ENCODE assay signal across 10 cellular contexts in genomic region chr12:101792046-101792931, GRCh38. TPM values are rescaled to one million over a fixed set of nuclear protein-coding genes. Genes with fewer than 3 reads are reported as not detected.
DNase-seq lines count a peak whose midpoint lies in the region; ATAC-seq and TF ChIP-seq lines count a peak whose summit lies in the region.
"Had no signal": no experiment of that assay in that cellular context is flagged by ENCODE, and none has a peak within 500 bp of the region (broad histone marks: within the 10 kb centered on the region; RNA-seq: fewer than 3 reads in every experiment).

No MANE protein-coding gene starts in this region.

- no peak for TF ChIP-seq EP300 in tibial nerve (IDR thresholded peaks at IDR 0.05)

- H3K9me3 ChIP-seq in breast epithelium (no peaks in the 10 kb centered on the region), left ventricle myocardium inferior (replicated peaks) (no peaks in the 10 kb centered on the region), tibial nerve (no peaks in the 10 kb centered on the region)
- H3K9me3 ChIP-seq: neutrophil had no signal

- H3K27me3 Mint-ChIP-seq in MCF 10A (ENCODE audit: insufficient read depth, unreplicated experiment) = no peaks in the 10 kb centered on the region
- no peaks in the 10 kb centered on the region for H3K27me3 Mint-ChIP-seq in activated T-helper 1 cell treated with anti-CD3 and anti-CD28 coated beads, Interleukin-12 subunit alpha, Interleukin-12 subunit beta, Interleukin-2, Interleukin-4 antibody, amounts not matched to agents 30 ng/mL and 10 ng/mL and 1 ng/mL, durations not matched to agents 14 hours and 24 hours and 36 hours (ENCODE audit: insufficient read depth)

- DNase-seq in MCF 10A (ENCODE audit: unreplicated experiment) = peak; percentile 4
- DNase-seq in breast epithelium (ENCODE audit: low spot score in 2 of 2) = no peak
- no peak for DNase-seq in activated T-helper 1 cell treated with anti-CD3 and anti-CD28 coated beads, Interleukin-12 subunit alpha, Interleukin-12 subunit beta, Interleukin-2, Interleukin-4 antibody, amounts not matched to agents 30 ng/mL and 10 ng/mL and 1 ng/mL, durations not matched to agents 14 hours and 24 hours and 36 hours (ENCODE audit: low spot score)
- DNase-seq in left ventricle myocardium inferior = no peak
- no peak for DNase-seq in tibial nerve (ENCODE audit: low spot score in 2 of 2)
- DNase-seq: amniotic stem cell had no signal

- POLR2A ChIA-PET in MCF 10A (lab: Yijun Ruan, JAX) = interaction anchor here (0.9 to 1.5 kb wide), 4 partner anchors 11 to 46 kb away, joined by 3 to 6 read pairs (median 4); partner anchors contain the start of gene GNPTAB

- H3K27me3 ChIP-seq in breast epithelium (no peaks in the 10 kb centered on the region), left ventricle myocardium inferior (ENCODE audit: low read depth) (no peaks in the 10 kb centered on the region), tibial nerve (no peaks in the 10 kb centered on the region)
- H3K27me3 ChIP-seq: neutrophil had no signal

- no peaks in the 10 kb centered on the region for H3K4me1 Mint-ChIP-seq in MCF 10A (ENCODE audit: insufficient read depth, unreplicated experiment)
- H3K4me1 Mint-ChIP-seq in activated T-helper 1 cell treated with anti-CD3 and anti-CD28 coated beads, Interleukin-12 subunit alpha, Interleukin-12 subunit beta, Interleukin-2, Interleukin-4 antibody, amounts not matched to agents 30 ng/mL and 10 ng/mL and 1 ng/mL, durations not matched to agents 14 hours and 24 hours and 36 hours (ENCODE audit: low read depth) = peaks cover 51% of the 10 kb centered on the region

- WGBS in tibial nerve, 2 donors = 78 to 87% methylated on average over 6 of the region's 6 CpGs

- no peak for TF ChIP-seq CTCF in MCF 10A (IDR thresholded peaks at IDR 0.05; ENCODE audit: unreplicated experiment)
- no peak for TF ChIP-seq CTCF in breast epithelium (IDR thresholded peaks at IDR 0.05)
- TF ChIP-seq CTCF in left ventricle myocardium inferior (IDR thresholded peaks at IDR 0.05; ENCODE audit: borderline replicate concordance) = peak; percentile 45
- TF ChIP-seq CTCF in tibial nerve (IDR thresholded peaks at IDR 0.05) = peak in 3 of 5 experiments; percentile 11 to 23 (median 12)

- H3K4me1 ChIP-seq in breast epithelium = no peaks in the 10 kb centered on the region
- H3K4me1 ChIP-seq in left ventricle myocardium inferior = peaks cover 19% of the 10 kb centered on the region
- H3K4me1 ChIP-seq in tibial nerve = no peaks in the 10 kb centered on the region

- H3K27ac ChIP-seq in breast epithelium = no peak overlapping the region
- no peak overlapping the region for H3K27ac ChIP-seq in left ventricle myocardium inferior (replicated peaks)
- no peak overlapping the region for H3K27ac ChIP-seq in tibial nerve
- H3K27ac ChIP-seq: neutrophil had no signal

- intact Hi-C loops in MCF 10A (cut with micrococcal nuclease) = loop anchor here (2.0 kb wide), 2 partner anchors 39 to 47 kb away; partner anchors contain the start of gene GNPTAB
- intact Hi-C loops in breast epithelium (cut with DNase I; ENCODE audit: low total_unique reads) = no loop called here
- intact Hi-C loops in activated T-helper 1 cell treated with anti-CD3 and anti-CD28 coated beads, Interleukin-12 subunit alpha, Interleukin-12 subunit beta, Interleukin-2, Interleukin-4 antibody, amounts not matched to agents 30 ng/mL and 10 ng/mL and 1 ng/mL, durations not matched to agents 14 hours and 24 hours and 36 hours (cut with micrococcal nuclease) = loop anchor here (5.0 kb wide), 2 partner anchors 85 to 690 kb away; partner anchors contain the start of genes DRAM1 and IGF1
- intact Hi-C loops in left ventricle myocardium inferior (cut with micrococcal nuclease) = no loop called here

- TF ChIP-seq POLR2A in breast epithelium (IDR thresholded peaks at IDR 0.05) (no peak), tibial nerve (IDR thresholded peaks at IDR 0.05) (no peak)

- CTCF ChIA-PET in MCF 10A (lab: Yijun Ruan, JAX) = interaction anchor here (0.7 to 7.0 kb wide), 21 partner anchors 9 to 136 kb away, joined by 3 to 61 read pairs (median 4); partner anchors contain the start of gene GNPTAB

- no peaks in the 10 kb centered on the region for H3K9me3 Mint-ChIP-seq in MCF 10A (ENCODE audit: unreplicated experiment)
- no peaks in the 10 kb centered on the region for H3K9me3 Mint-ChIP-seq in activated T-helper 1 cell treated with anti-CD3 and anti-CD28 coated beads, Interleukin-12 subunit alpha, Interleukin-12 subunit beta, Interleukin-2, Interleukin-4 antibody, amounts not matched to agents 30 ng/mL and 10 ng/mL and 1 ng/mL, durations not matched to agents 14 hours and 24 hours and 36 hours

- H3K36me3 ChIP-seq in breast epithelium (no peaks in the 10 kb centered on the region), left ventricle myocardium inferior (peaks cover 21% of the 10 kb centered on the region), tibial nerve (peaks cover 0 to 38% (median 0%) of the 10 kb centered on the region in 3 donors)

- peaks cover 11% of the 10 kb centered on the region for H3K36me3 Mint-ChIP-seq in MCF 10A (ENCODE audit: insufficient read depth, unreplicated experiment)
- H3K36me3 Mint-ChIP-seq in activated T-helper 1 cell treated with anti-CD3 and anti-CD28 coated beads, Interleukin-12 subunit alpha, Interleukin-12 subunit beta, Interleukin-2, Interleukin-4 antibody, amounts not matched to agents 30 ng/mL and 10 ng/mL and 1 ng/mL, durations not matched to agents 14 hours and 24 hours and 36 hours (ENCODE audit: low read depth) = peaks cover 35% of the 10 kb centered on the region

- H3K4me3 ChIP-seq in breast epithelium (no peak overlapping the region), left ventricle myocardium inferior (no peak overlapping the region), tibial nerve (no peak overlapping the region)

- BruUV-seq in MCF 10A (replicated peaks; lab: Mats Ljungman, UMichigan) = no TSS peak

- H3K4me3 Mint-ChIP-seq in MCF 10A (ENCODE audit: unreplicated experiment) = no peak overlapping the region
- H3K4me3 Mint-ChIP-seq in activated T-helper 1 cell treated with anti-CD3 and anti-CD28 coated beads, Interleukin-12 subunit alpha, Interleukin-12 subunit beta, Interleukin-2, Interleukin-4 antibody, amounts not matched to agents 30 ng/mL and 10 ng/mL and 1 ng/mL, durations not matched to agents 14 hours and 24 hours and 36 hours = no peak overlapping the region

- ATAC-seq in HG03139 (IDR thresholded peaks at IDR 0.05; ENCODE audit: unreplicated experiment) (no peak), HG03571 (IDR thresholded peaks at IDR 0.05; ENCODE audit: unreplicated experiment) (no peak), GM21717 (IDR thresholded peaks at IDR 0.05; ENCODE audit: unreplicated experiment) (no peak)

- no peak overlapping the region for H3K27ac Mint-ChIP-seq in MCF 10A (ENCODE audit: low read depth, unreplicated experiment)
- H3K27ac Mint-ChIP-seq in activated T-helper 1 cell treated with anti-CD3 and anti-CD28 coated beads, Interleukin-12 subunit alpha, Interleukin-12 subunit beta, Interleukin-2, Interleukin-4 antibody, amounts not matched to agents 30 ng/mL and 10 ng/mL and 1 ng/mL, durations not matched to agents 14 hours and 24 hours and 36 hours = peak overlapping the region; percentile 77

RNA-seq across cellular contexts. Expression of gene GNPTAB, which starts 38.5 kb away (rescaled TPM):
- 11.5 and 14.8 TPM in 2 replicates for total RNA-seq in MCF 10A (2022)
- total RNA-seq in breast epithelium = 10 to 100 TPM; 37.4 to 59.0 (median 39.7) TPM
- total RNA-seq in activated T-helper 1 cell treated with anti-CD3 and anti-CD28 coated beads, Interleukin-12 subunit alpha, Interleukin-12 subunit beta, Interleukin-2, Interleukin-4 antibody, amounts not matched to agents 30 ng/mL and 10 ng/mL and 1 ng/mL, durations not matched to agents 14 hours and 24 hours and 36 hours = 53.2 and 55.0 TPM in 2 replicates
- 55.2 TPM for total RNA-seq in left ventricle myocardium inferior
- total RNA-seq in tibial nerve = 10 to 100 TPM; 18.0 to 36.3 (median 32.5) TPM

RNA-seq across cellular contexts. Expression of gene SYCP3, which starts 53.0 kb away (rescaled TPM):
- total RNA-seq in MCF 10A (2022) (not detected in 2 replicates), breast epithelium (under 1 TPM in 2 of 3 donors, not detected in 1; 0.16 to 0.33 TPM), left ventricle myocardium inferior (not detected), tibial nerve (under 1 TPM in 1 of 4 donors, not detected in 3; 0.60 TPM)
- 0.44 TPM in 2 replicates for total RNA-seq in activated T-helper 1 cell treated with anti-CD3 and anti-CD28 coated beads, Interleukin-12 subunit alpha, Interleukin-12 subunit beta, Interleukin-2, Interleukin-4 antibody, amounts not matched to agents 30 ng/mL and 10 ng/mL and 1 ng/mL, durations not matched to agents 14 hours and 24 hours and 36 hours

Comparison
In these comparisons a context has a peak if more than half of its experiments do, and no peak if none do; other contexts are left out.
1. intact Hi-C loops: an anchor here in MCF 10A (2.0 kb wide) and activated T-helper 1 cell treated with anti-CD3 and anti-CD28 coated beads, Interleukin-12 subunit alpha, Interleukin-12 subunit beta, Interleukin-2, Interleukin-4 antibody, amounts not matched to agents 30 ng/mL and 10 ng/mL and 1 ng/mL, durations not matched to agents 14 hours and 24 hours and 36 hours (5.0 kb wide); none called in breast epithelium and left ventricle myocardium inferior.
2. CTCF ChIP-seq: peak in left ventricle myocardium inferior (single experiment) and tibial nerve (3 of 5); none in MCF 10A (single experiment) and breast epithelium (0 of 3).